In the genomic region with DNA sequence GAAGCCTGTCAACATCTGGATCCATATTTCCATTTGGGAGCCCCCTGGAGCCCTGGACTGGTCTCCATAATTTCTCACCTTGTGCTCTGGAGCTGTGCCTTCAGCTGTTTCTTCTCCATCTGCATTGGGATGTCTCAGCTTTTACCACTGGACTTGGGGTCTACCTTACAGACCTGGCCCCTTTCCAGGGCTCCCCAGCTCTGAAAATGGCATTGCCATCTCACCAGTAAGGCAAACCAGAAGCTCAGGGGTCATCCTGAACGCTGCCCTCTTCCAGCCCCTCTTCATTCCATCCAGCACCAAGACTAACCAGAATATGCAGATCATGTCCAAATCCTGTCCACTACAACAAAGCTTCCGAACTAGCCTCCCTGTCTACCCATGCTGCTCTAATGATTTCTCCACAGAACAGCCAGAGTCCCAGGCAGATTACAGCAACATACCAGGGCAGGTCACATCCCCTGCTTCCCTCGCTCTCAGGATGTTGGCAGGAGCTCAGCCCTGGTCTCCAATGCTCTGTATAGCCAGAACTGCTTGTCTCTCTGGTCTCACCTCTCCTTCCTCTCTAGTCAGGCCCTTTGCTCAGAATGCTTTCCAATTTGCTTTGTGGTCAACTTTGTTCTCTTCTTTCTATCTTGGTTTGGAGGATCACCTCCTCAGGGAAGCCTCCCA, we compare ENCODE assay signal across 17 cellular contexts. TPM values are rescaled to one million over a fixed set of nuclear protein-coding genes. Genes with fewer than 3 reads are reported as not detected.
"Had no signal": no experiment of that assay in that cellular context is flagged by ENCODE, and none has a peak within 500 bp of the region (broad histone marks: within the 10 kb centered on the region; RNA-seq: fewer than 3 reads in every experiment).

No MANE protein-coding gene starts in this region.

- H3K27me3 ChIP-seq: vagina had no signal

- DNase-seq: activated CD4-positive, alpha-beta T cell treated with anti-CD3 and anti-CD28 coated beads, Interleukin-2, amount 50 U/mL, for 1 hour; activated CD8-positive, alpha-beta memory T cell treated with anti-CD3 and anti-CD28 coated beads, Interleukin-2, amount 50 U/mL, for 48 hours; activated effector memory CD4-positive, alpha-beta T cell treated with anti-CD3 and anti-CD28 coated beads, Interleukin-2, amount 50 U/mL, for 16 hours; activated naive CD4-positive, alpha-beta T cell treated with anti-CD3 and anti-CD28 coated beads, Interleukin-2, amount 50 U/mL, for 16 hours; activated T-cell treated with anti-CD3 and anti-CD28 coated beads, Interleukin-2, amount 50 U/mL, for 72 hours; erythroblast; head of caudate nucleus; midbrain; small intestine; stimulated activated CD4-positive, alpha-beta T cell treated with anti-CD3 and anti-CD28 coated beads, Interleukin-4, amount 100 ng/mL, for 1 hour; stimulated activated naive CD8-positive, alpha-beta T cell treated with anti-CD3 and anti-CD28 coated beads, Interleukin-15, amount 100 ng/mL, for 72 hours; T1000; trophoblast cell had no signal

- H3K36me3 ChIP-seq: vagina had no signal

- H3K4me3 ChIP-seq: vagina had no signal

- ATAC-seq: activated CD4-positive, CD25-positive, alpha-beta regulatory T cell treated with anti-CD3 and anti-CD28 coated beads, Interleukin-2, amount 50 U/mL, for 24 hours; activated T-cell treated with anti-CD3 and anti-CD28 coated beads, Interleukin-2, amount 50 U/mL, for 72 hours; stimulated activated naive CD8-positive, alpha-beta T cell treated with anti-CD3 and anti-CD28 coated beads, Interleukin-15, amount 100 ng/mL, for 72 hours had no signal

- H3K9me3 ChIP-seq: vagina had no signal

- H3K27ac ChIP-seq: vagina had no signal

- H3K4me1 ChIP-seq: vagina had no signal

RNA-seq across cellular contexts. Expression of a gene that starts 17.7 kb away (rescaled TPM):
- total RNA-seq: lung microvascular endothelial cell; T-helper 1 cell treated with Interleukin-12 subunit alpha and Interleukin-12 subunit beta and Interleukin-4 antibody, amounts not matched to agents 30 ng/mL and 1 ng/mL, for 36 hours had no signal
